Comparison of ENCODE assay signal across 8 cellular contexts in the genomic region with DNA sequence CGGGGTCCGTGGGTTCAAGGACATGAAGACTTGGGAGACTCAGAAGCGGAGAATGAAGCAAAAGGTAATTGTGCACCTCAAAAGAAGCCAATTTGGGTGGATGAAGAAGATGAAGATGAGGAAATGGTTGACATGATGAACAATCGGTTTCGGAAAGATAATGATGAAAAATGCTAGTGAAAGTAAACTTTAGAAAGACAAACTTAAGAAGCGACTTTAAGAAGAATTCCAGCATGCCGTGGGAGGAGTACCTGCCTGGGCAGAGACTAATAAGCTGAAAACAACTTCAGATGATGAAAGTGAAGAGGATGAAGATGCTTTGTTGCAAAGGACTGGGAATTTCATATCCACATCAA. TPM values are rescaled to one million over a fixed set of nuclear protein-coding genes. Genes with fewer than 3 reads are reported as not detected.
DNase-seq lines count a peak whose midpoint lies in the region; ATAC-seq and TF ChIP-seq lines count a peak whose summit lies in the region.

No MANE protein-coding gene starts in this region.

- no peaks in the 10 kb centered on the region for H3K9me3 Mint-ChIP-seq in T-cell

- peaks cover 12 to 13% (median 12%) of the 10 kb centered on the region in 3 donors for H3K4me1 Mint-ChIP-seq in T-cell

- 62 to 66% (median 62%) methylated on average over 7 of the region's 7 CpGs for WGBS in psoas muscle, 3 donors

- DNase-seq in T-cell (no peak), fibroblast of the aortic adventitia (ENCODE audit: low read depth) (no peak), psoas muscle (no peak), NCI-H524 (lab: John Stamatoyannopoulos, UW) (no peak), ACHN (no peak)
- no peak for DNase-seq in activated CD4-positive, alpha-beta T cell treated with anti-CD3 and anti-CD28 coated beads, Interleukin-2, amount 50 U/mL, for 4 hours

- no peaks in the 10 kb centered on the region for H3K36me3 ChIP-seq in psoas muscle (ENCODE audit: insufficient read depth in 1 of 2, low read depth in 1 of 2)

- intact Hi-C loops in psoas muscle (cut with DNase I): no loop called here

- peaks cover 0 to 5% of the 10 kb centered on the region in 2 donors for H3K27me3 Mint-ChIP-seq in T-cell

- H3K36me3 Mint-ChIP-seq in T-cell: peaks cover 6% of the 10 kb centered on the region

- peaks cover 3% of the 10 kb centered on the region for H3K4me1 ChIP-seq in psoas muscle

- in situ Hi-C loops in ACHN (cut with HindIII; ENCODE audit: low pct_ligation_motif_present, low pct_unique_long_range_greater_than_20kb, low sequenced_read_pairs): no loop called here

- H3K4me3 ChIP-seq in GM08714 (ENCODE audit: low read length) (peak overlapping the region; percentile 51; the same call in 1 of the 2 replicates), fibroblast of the aortic adventitia (ENCODE audit: low read depth, low read length) (peak overlapping the region; percentile 63), psoas muscle (peak overlapping the region; percentile 77)

- CTCF ChIA-PET in T-cell (lab: Charles Lee): interaction anchor here (0.5 to 1.6 kb wide), 2 partner anchors 45 to 163 kb away, joined by 3 to 4 read pairs; no protein-coding TSS in a partner anchor

- no peaks in the 10 kb centered on the region for H3K9me3 ChIP-seq in psoas muscle

- H3K27me3 ChIP-seq in psoas muscle (ENCODE audit: insufficient read depth in 3 of 3, low read length in 2 of 3): no peaks in the 10 kb centered on the region

- no peak for ATAC-seq in T-cell (replicated peaks in 1 of 4)
- ATAC-seq in psoas muscle: no peak
- no peak for ATAC-seq in HG02623 (IDR thresholded peaks at IDR 0.05; ENCODE audit: unreplicated experiment)

- TF ChIP-seq CTCF in fibroblast of the aortic adventitia (IDR thresholded peaks at IDR 0.05; ENCODE audit: insufficient read depth, low read length) (no peak), psoas muscle (IDR thresholded peaks at IDR 0.05) (no peak)

- peak overlapping the region; percentile 12 to 84 for H3K27ac Mint-ChIP-seq in T-cell

- POLR2A ChIA-PET in T-cell (lab: Charles Lee): no interaction called here

- H3K27ac ChIP-seq in psoas muscle: peak overlapping the region; percentile 42

- peak overlapping the region; percentile 86 to 91 (median 90) for H3K4me3 Mint-ChIP-seq in T-cell

RNA-seq across cellular contexts. Expression of gene PSTPIP2, which starts 43.5 kb away (rescaled TPM):
- 10 to 100 TPM in 3 of 5 donors, 1 to 10 TPM in 2; 7.7 to 16.0 (median 11.4) TPM for total RNA-seq in T-cell
- 2.0 and 6.4 TPM in 2 replicates for total RNA-seq in fibroblast of the aortic adventitia (ENCODE audit: low replicate concordance)
- 10 to 100 TPM in 2 of 4 donors, 1 to 10 TPM in 2; 3.5 to 18.8 (median 10.7) TPM for total RNA-seq in psoas muscle
- 10 to 100 TPM in 1 of 3 donors, 1 to 10 TPM in 1, under 1 TPM in 1; 0.48 to 13.2 (median 6.1) TPM for polyA plus RNA-seq in psoas muscle
